9 cellular contexts compared by ENCODE assay signal in genomic region chr15:78299302-78300102, GRCh38. TPM values are rescaled to one million over a fixed set of nuclear protein-coding genes. Genes with fewer than 3 reads are reported as not detected.
DNase-seq lines count a peak whose midpoint lies in the region; ATAC-seq, FAIRE-seq and TF ChIP-seq lines count a peak whose summit lies in the region.
"Had no signal": no experiment of that assay in that cellular context is flagged by ENCODE, and none has a peak within 500 bp of the region (broad histone marks: within the 10 kb centered on the region; RNA-seq: fewer than 3 reads in every experiment).

SKIC8 (minus strand) TSS chr15:78299609; CDS start chr15:78295686, 3,923 bp downstream.

- POLR2A ChIA-PET in WTC11 (lab: Charles Lee): interaction anchor here (0.6 to 1.1 kb wide), 6 partner anchors 64 to 452 kb away, joined by 3 to 5 read pairs (median 3); partner anchors contain the start of genes CHRNA5, HYKK and IREB2

- H3K4me3 Mint-ChIP-seq in WTC11: peak within 1 kb of the TSS; percentile 95

- H3K36me3 Mint-ChIP-seq in WTC11: peaks cover 2% of the 10 kb centered on the region; the same call in 1 of the 2 replicates

- H3K9me3 Mint-ChIP-seq in WTC11: no peaks in the 10 kb centered on the region

- H3K27ac Mint-ChIP-seq in WTC11: peak within 1 kb of the TSS; percentile 91

- TF ChIP-seq CTCF in AG09309 (IDR thresholded peaks at IDR 0.05; ENCODE audit: control insufficient read depth, insufficient read depth, low read depth, low read length, missing control alignments) (no peak), WTC11 (IDR thresholded peaks at IDR 0.05) (no peak), bronchial epithelial cell (IDR thresholded peaks at IDR 0.05; ENCODE audit: insufficient read depth, low read length, severe bottlenecking) (no peak), spleen (IDR thresholded peaks at IDR 0.05 in 8 of 11, conservative IDR thresholded peaks at IDR 0.05 in 3 of 11) (peak in 1 of 11 experiments; percentile 25)

- CTCF ChIA-PET in WTC11 (lab: Charles Lee): interaction anchor here (0.6 to 1.7 kb wide), 23 partner anchors 9 to 512 kb away, joined by 3 to 11 read pairs (median 4); partner anchors contain the start of genes ADAMTS7, CHRNA5, IDH3A and IREB2

- no peak for FAIRE-seq in bronchial epithelial cell (lab: Jason Lieb, UNC)
- FAIRE-seq: colon had no signal

- ATAC-seq in HG03196 (IDR thresholded peaks at IDR 0.05; ENCODE audit: unreplicated experiment): peak; percentile 82
- ATAC-seq in WTC11: peak; percentile 94

- H3K27ac ChIP-seq in spleen: peak within 1 kb of the TSS; percentile 69 to 88 (median 85)

- H3K36me3 ChIP-seq in bronchial epithelial cell (ENCODE audit: control insufficient read depth, insufficient read depth, low read length): no peaks in the 10 kb centered on the region
- peaks cover 0 to 12% (median 0%) of the 10 kb centered on the region in 6 donors for H3K36me3 ChIP-seq in spleen

- peaks cover 12% of the 10 kb centered on the region for H3K27me3 Mint-ChIP-seq in WTC11 (ENCODE audit: low read depth)

- intact Hi-C loops in spleen (cut with DNase I; ENCODE audit: low total_unique reads): no loop called here

- WGBS in spleen, 5 donors: 1% methylated on average over 39 to 49 of the region's 49 CpGs

- TF ChIP-seq POLR2A in GM18951 (IDR thresholded peaks at IDR 0.05; ENCODE audit: extremely low read depth, insufficient read depth, insufficient read length): peak; percentile 95
- TF ChIP-seq POLR2A in spleen (IDR thresholded peaks at IDR 0.05): peak; percentile 25 to 72 (median 47)

- H3K4me1 ChIP-seq in spleen: peaks cover 7 to 48% (median 28%) of the 10 kb centered on the region in 6 donors

- H3K4me3 ChIP-seq in AG09309 (ENCODE audit: control insufficient read depth, low read depth, low read length): peak within 1 kb of the TSS; percentile 63
- H3K4me3 ChIP-seq in bronchial epithelial cell (ENCODE audit: low read depth, low read length): peak within 1 kb of the TSS; percentile 100
- H3K4me3 ChIP-seq in spleen: peak within 1 kb of the TSS; percentile 79 to 99 (median 92)

- DNase-seq in AG09309 (ENCODE audit: low read depth) (peak; percentile 49), NCI-H2227 treated with DMSO at 0.1 percent for 48 hours (lab: John Stamatoyannopoulos, UW) (peak; percentile 89), WTC11 (ENCODE audit: low spot score) (peak; percentile 91), bronchial epithelial cell (ENCODE audit: low read depth) (peak; percentile 84), inferior parietal cortex (ENCODE audit: extremely low spot score) (peak; percentile 91), spleen (peak; percentile 97)

- no peaks in the 10 kb centered on the region for H3K9me3 ChIP-seq in spleen

- peaks cover 4% of the 10 kb centered on the region for H3K4me1 Mint-ChIP-seq in WTC11

- no peaks in the 10 kb centered on the region for H3K27me3 ChIP-seq in bronchial epithelial cell (ENCODE audit: control insufficient read depth, insufficient read depth, low read length)
- peaks cover 0 to 10% (median 0%) of the 10 kb centered on the region in 7 donors for H3K27me3 ChIP-seq in spleen (replicated peaks in 1 of 7)

- in situ Hi-C loops in GM18951 (cut with MboI; ENCODE audit: low sequenced_read_pairs, unreplicated experiment): no loop called here

TF ChIP-seq in WTC11, 78 proteins besides CTCF, POLR2A, EP300 and RAD21 (continues in another document):
- TF ChIP-seq ATF1 (CRISPR knock-in tag; IDR thresholded peaks at IDR 0.05) (peak; percentile 50; the same call in 1 of the 2 replicates), IRF1 (CRISPR knock-in tag; IDR thresholded peaks at IDR 0.05) (no peak), E2F1 (CRISPR knock-in tag; IDR thresholded peaks at IDR 0.05) (no peak), CREB1 (CRISPR knock-in tag; IDR thresholded peaks at IDR 0.05) (no peak), ZNF512 (CRISPR knock-in tag; IDR thresholded peaks at IDR 0.05; ENCODE audit: borderline replicate concordance) (no peak), MYBL2 (CRISPR knock-in tag; IDR thresholded peaks at IDR 0.05) (peak; percentile 36; the same call in 1 of the 2 replicates), TP53 (CRISPR knock-in tag; IDR thresholded peaks at IDR 0.05) (no peak), SP1 (CRISPR knock-in tag; conservative IDR thresholded peaks at IDR 0.05) (peak; percentile 100), FOXP4 (CRISPR knock-in tag; IDR thresholded peaks at IDR 0.05) (peak; percentile 73), ETV6 (CRISPR knock-in tag; IDR thresholded peaks at IDR 0.05) (peak; percentile 93), FOXP1 (CRISPR knock-in tag; IDR thresholded peaks at IDR 0.05; ENCODE audit: borderline replicate concordance) (peak; percentile 70; the same call in 1 of the 2 replicates)
- TF ChIP-seq, protein P1, sequence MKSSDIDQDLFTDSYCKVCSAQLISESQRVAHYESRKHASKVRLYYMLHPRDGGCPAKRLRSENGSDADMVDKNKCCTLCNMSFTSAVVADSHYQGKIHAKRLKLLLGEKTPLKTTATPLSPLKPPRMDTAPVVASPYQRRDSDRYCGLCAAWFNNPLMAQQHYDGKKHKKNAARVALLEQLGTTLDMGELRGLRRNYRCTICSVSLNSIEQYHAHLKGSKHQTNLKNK (CRISPR knock-in tag; IDR thresholded peaks at IDR 0.05): no peak
- TF ChIP-seq, protein P2, sequence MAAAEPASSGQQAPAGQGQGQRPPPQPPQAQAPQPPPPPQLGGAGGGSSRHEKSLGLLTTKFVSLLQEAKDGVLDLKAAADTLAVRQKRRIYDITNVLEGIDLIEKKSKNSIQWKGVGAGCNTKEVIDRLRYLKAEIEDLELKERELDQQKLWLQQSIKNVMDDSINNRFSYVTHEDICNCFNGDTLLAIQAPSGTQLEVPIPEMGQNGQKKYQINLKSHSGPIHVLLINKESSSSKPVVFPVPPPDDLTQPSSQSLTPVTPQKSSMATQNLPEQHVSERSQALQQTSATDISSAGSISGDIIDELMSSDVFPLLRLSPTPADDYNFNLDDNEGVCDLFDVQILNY (CRISPR knock-in tag; IDR thresholded peaks at IDR 0.05): peak; percentile 86

RNA-seq across cellular contexts. Expression of gene SKIC8, which starts in this region (rescaled TPM):
- 49.5 to 55.6 TPM (median 50.9 TPM) in 3 replicates for total RNA-seq in WTC11 (2021)
- 49.0 and 61.2 TPM in 2 replicates for total RNA-seq in bronchial epithelial cell
- 10 to 100 TPM; 33.3 to 60.6 (median 40.5) TPM for total RNA-seq in spleen
- polyA plus RNA-seq in spleen: 10 to 100 TPM; 41.2 to 52.3 (median 42.1) TPM

Comparison
In these comparisons a context has a peak if more than half of its experiments do, and no peak if none do; other contexts are left out.
1. Peak in every context shown above with its lines: DNase-seq, ATAC-seq, H3K4me3 ChIP-seq and H3K27ac ChIP-seq.